20 cellular contexts compared by ENCODE assay signal in genomic region chr1:54317084-54317483, GRCh38.
A peak's percentile ranks its signal among the peaks of the same experiment; 100 is the strongest.
DNase-seq lines count a peak whose midpoint lies in the region; ATAC-seq, FAIRE-seq and TF ChIP-seq lines count a peak whose summit lies in the region.
"Had no signal": no experiment of that assay in that cellular context is flagged by ENCODE, and none has a peak within 500 bp of the region (broad histone marks: within the 10 kb centered on the region; RNA-seq: fewer than 3 reads in every experiment).

No MANE protein-coding gene starts in this region.

- H3K4me3 Mint-ChIP-seq in neural progenitor cell (no peak overlapping the region), nephron progenitor cell (no peak overlapping the region)

- dilution Hi-C loops in endothelial cell of umbilical vein (cut with MboI; ENCODE audit: extremely low pct_ligation_motif_present, low sequenced_read_pairs), result no loop called here

- H4K20me1 ChIP-seq in endothelial cell of umbilical vein (replicated peaks; ENCODE audit: control insufficient read depth, extremely low read depth, insufficient read depth, low read length) (no peaks in the 10 kb centered on the region), neural progenitor cell (ENCODE audit: low read depth) (peaks cover 96% of the 10 kb centered on the region)

- H3K4me2 ChIP-seq in endothelial cell of umbilical vein (ENCODE audit: insufficient read depth, low read length) (no peak overlapping the region), neural progenitor cell (no peak overlapping the region)
- H3K4me2 ChIP-seq: BLaER1 treated with 17β-estradiol and CSF1 and Interleukin-3, amounts not matched to agents 10 nM and 100 nM had no signal

- DNase-seq in NCI-H748 (lab: John Stamatoyannopoulos, UW; ENCODE audit: unreplicated experiment) (peak; percentile 13), NCI-H748 treated with DMSO at 0.1 percent for 48 hours (lab: John Stamatoyannopoulos, UW) (no peak), NCI-H69 (lab: John Stamatoyannopoulos, UW) (peak; percentile 36), endothelial cell of umbilical vein (ENCODE audit: low read depth, low spot score) (no peak), neural progenitor cell (ENCODE audit: low spot score) (no peak), NCI-H510A (lab: John Stamatoyannopoulos, UW) (no peak), nephron progenitor cell (no peak)
- DNase-seq: COR-L47, NCI-H1092, NCI-H1694, NCI-H2107, NCI-H226, NCI-H774, Right ventricle myocardium superior had no signal

- TF ChIP-seq POLR2A in endothelial cell of umbilical vein (IDR thresholded peaks at IDR 0.05; ENCODE audit: low read depth, low read length), result no peak

- BruUV-seq in endothelial cell of umbilical vein (replicated peaks; lab: Mats Ljungman, UMichigan), result no TSS peak

- no peaks in the 10 kb centered on the region for H3K9me3 ChIP-seq in endothelial cell of umbilical vein (replicated peaks; ENCODE audit: control insufficient read depth, insufficient read depth, low read length)
- no peaks in the 10 kb centered on the region for H3K9me3 ChIP-seq in neural progenitor cell (ENCODE audit: low read depth)
- H3K9me3 ChIP-seq: BLaER1 treated with 17β-estradiol and CSF1 and Interleukin-3, amounts not matched to agents 10 nM and 100 nM had no signal

- H3K27me3 ChIP-seq in endothelial cell of umbilical vein (ENCODE audit: control insufficient read depth in 2 of 2, insufficient read depth in 2 of 2, low read length in 2 of 2) (no peaks in the 10 kb centered on the region), neural progenitor cell (no peaks in the 10 kb centered on the region)
- H3K27me3 ChIP-seq: BLaER1 treated with 17β-estradiol and CSF1 and Interleukin-3, amounts not matched to agents 10 nM and 100 nM had no signal

- H2AFZ ChIP-seq in endothelial cell of umbilical vein (ENCODE audit: low read depth, low read length) (no peak overlapping the region), neural progenitor cell (replicated peaks) (no peak overlapping the region)

- H3K4me1 ChIP-seq in endothelial cell of umbilical vein (ENCODE audit: control insufficient read depth, extremely low read depth, insufficient read depth, low read length) (peaks cover 14% of the 10 kb centered on the region), neural progenitor cell (peaks cover 48% of the 10 kb centered on the region)

- H3K4me3 ChIP-seq in endothelial cell of umbilical vein (replicated peaks in 1 of 3; ENCODE audit: insufficient read depth in 1 of 3, low read depth in 1 of 3, low read length in 3 of 3), result no peak overlapping the region
- no peak overlapping the region for H3K4me3 ChIP-seq in neural progenitor cell
- H3K4me3 ChIP-seq: BLaER1 treated with 17β-estradiol and CSF1 and Interleukin-3, amounts not matched to agents 10 nM and 100 nM had no signal

- H3K27me3 Mint-ChIP-seq in neural progenitor cell (ENCODE audit: insufficient read depth, low read depth), result peaks cover 11% of the 10 kb centered on the region
- H3K27me3 Mint-ChIP-seq in nephron progenitor cell (ENCODE audit: low read depth, poor library complexity), result no peaks in the 10 kb centered on the region

- H3F3A ChIP-seq in neural progenitor cell (ENCODE audit: low read depth), result peaks cover 14% of the 10 kb centered on the region

- H3K36me3 ChIP-seq in endothelial cell of umbilical vein (ENCODE audit: control insufficient read depth in 2 of 2, extremely low read depth in 1 of 2, insufficient read depth in 2 of 2, low read length in 2 of 2) (peaks cover 0 to 2% of the 10 kb centered on the region in 2 experiments), neural progenitor cell (no peaks in the 10 kb centered on the region)

- POLR2A ChIA-PET in endothelial cell of umbilical vein (lab: Charles Lee), result no interaction called here

- H3K9ac ChIP-seq in endothelial cell of umbilical vein (replicated peaks; ENCODE audit: extremely low read depth, insufficient read depth, low read length) (no peak overlapping the region), neural progenitor cell (no peak overlapping the region)
- H3K9ac ChIP-seq: BLaER1 treated with 17β-estradiol and CSF1 and Interleukin-3, amounts not matched to agents 10 nM and 100 nM had no signal

- peak overlapping the region; percentile 48 for H3K27ac Mint-ChIP-seq in neural progenitor cell
- no peak overlapping the region for H3K27ac Mint-ChIP-seq in nephron progenitor cell

- no peak for ATAC-seq in GM19395 (IDR thresholded peaks at IDR 0.05; ENCODE audit: unreplicated experiment)
- ATAC-seq: HCT116, Panc1, SK-N-SH treated with all-trans-retinoic acid at 6 μM for 48 hours had no signal

- peak; percentile 74 for FAIRE-seq in endothelial cell of umbilical vein (lab: Jason Lieb, UNC)

- H3K9me3 Mint-ChIP-seq in neural progenitor cell (no peaks in the 10 kb centered on the region), nephron progenitor cell (no peaks in the 10 kb centered on the region)

- intact Hi-C loops in endothelial cell of umbilical vein (cut with micrococcal nuclease), result no loop called here

- H3K79me2 ChIP-seq in endothelial cell of umbilical vein (ENCODE audit: control insufficient read depth, insufficient read depth, low read length) (peaks cover 25% of the 10 kb centered on the region), neural progenitor cell (ENCODE audit: low read depth) (peaks cover 97% of the 10 kb centered on the region)

- TF ChIP-seq CTCF in endothelial cell of umbilical vein (IDR thresholded peaks at IDR 0.05; ENCODE audit: extremely low read depth in 1 of 2, insufficient read depth in 1 of 2, low read depth in 1 of 2, low read length in 2 of 2) (no peak), neural progenitor cell (IDR thresholded peaks at IDR 0.05) (no peak), nephron progenitor cell (IDR thresholded peaks at IDR 0.05) (no peak)

- H3K9me1 ChIP-seq in endothelial cell of umbilical vein (replicated peaks; ENCODE audit: control insufficient read depth, extremely low read depth, insufficient read depth, low read length), result no peaks in the 10 kb centered on the region

- H3K27ac ChIP-seq in endothelial cell of umbilical vein (ENCODE audit: insufficient read depth, low read depth, low read length) (no peak overlapping the region), neural progenitor cell (no peak overlapping the region)
- H3K27ac ChIP-seq: 22Rv1; BLaER1 treated with 17β-estradiol and CSF1 and Interleukin-3, amounts not matched to agents 10 nM and 100 nM had no signal

- CTCF ChIA-PET in endothelial cell of umbilical vein (lab: Charles Lee), result no interaction called here

- peaks cover 73% of the 10 kb centered on the region for H3K4me1 Mint-ChIP-seq in neural progenitor cell
- H3K4me1 Mint-ChIP-seq in nephron progenitor cell, result peaks cover 83% of the 10 kb centered on the region

- H3K36me3 Mint-ChIP-seq in neural progenitor cell, result peaks cover 19% of the 10 kb centered on the region
- H3K36me3 Mint-ChIP-seq in nephron progenitor cell (ENCODE audit: low read depth), result peaks cover 41% of the 10 kb centered on the region

TF ChIP-seq in endothelial cell of umbilical vein, 7 proteins besides CTCF, POLR2A, EP300 and RAD21:
- TF ChIP-seq FOS (IDR thresholded peaks at IDR 0.05; ENCODE audit: borderline replicate concordance, insufficient read depth, low read length) (no peak), JUN (IDR thresholded peaks at IDR 0.05; ENCODE audit: borderline replicate concordance, insufficient read depth, insufficient read length, low read depth) (no peak), POLR2AphosphoS5 (IDR thresholded peaks at IDR 0.05; ENCODE audit: insufficient read depth, low read depth, low read length) (no peak), MAX (IDR thresholded peaks at IDR 0.05; ENCODE audit: insufficient read depth, insufficient read length) (no peak), MYC (IDR thresholded peaks at IDR 0.05; ENCODE audit: low read depth, low read length) (no peak)

Comparison
In these comparisons a context has a peak if more than half of its experiments do, and no peak if none do; other contexts are left out.
1. DNase-seq: peak in NCI-H748 (single experiment) and NCI-H69 (single experiment); none in NCI-H748 treated with DMSO at 0.1 percent for 48 hours (single experiment), endothelial cell of umbilical vein (single experiment), neural progenitor cell (single experiment), NCI-H510A (single experiment) and nephron progenitor cell (single experiment).